ENCODE assay signal across 8 cellular contexts in the genomic region with DNA sequence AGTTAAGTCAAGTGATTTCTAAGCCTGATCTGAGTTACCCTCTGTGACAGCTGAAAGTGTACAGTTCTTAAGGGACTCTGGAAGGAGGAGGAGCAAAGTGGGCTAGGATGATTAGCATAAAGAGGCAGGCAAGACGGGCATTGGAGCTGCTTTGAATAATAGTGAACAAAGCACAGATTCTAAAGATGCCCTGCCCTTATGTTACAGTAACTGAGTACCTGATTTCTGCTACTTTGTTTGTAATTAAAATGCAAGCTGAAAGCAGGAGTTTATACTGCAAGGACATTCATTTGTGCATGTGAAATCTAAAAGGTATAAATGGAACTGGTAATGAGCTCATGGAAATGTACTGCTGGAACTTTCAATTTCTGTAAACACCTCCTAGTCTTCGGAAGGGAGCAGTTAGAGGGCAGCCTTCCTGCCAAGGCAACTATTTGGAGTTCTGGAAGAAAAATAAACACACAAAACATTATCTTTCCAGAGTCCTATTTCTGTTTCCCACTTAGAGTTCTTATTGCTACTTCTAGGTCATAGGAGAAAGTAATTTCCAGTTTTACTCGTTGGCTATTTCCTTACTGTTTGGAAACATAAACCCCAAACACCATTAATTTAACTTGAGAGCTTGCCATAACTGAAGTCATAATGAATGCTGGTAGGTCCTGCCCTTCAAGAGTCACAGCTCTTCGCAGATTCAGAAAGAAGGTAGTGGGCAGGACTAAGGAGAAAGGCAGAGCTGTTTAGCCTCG. TPM values are rescaled to one million over a fixed set of nuclear protein-coding genes. Genes with fewer than 3 reads are reported as not detected.
DNase-seq lines count a peak whose midpoint lies in the region; ATAC-seq and TF ChIP-seq lines count a peak whose summit lies in the region.

Gene RANBP3L, minus strand, starts transcription at position 45 of the 746 bp plus-strand sequence. CDS start 486 bp downstream, outside the sequence.

- H3K4me1 ChIP-seq in A673 (ENCODE audit: insufficient read depth, low read length, poor library complexity, severe bottlenecking), result peaks cover 10% of the 10 kb centered on the region
- H3K4me1 ChIP-seq in adipocyte (ENCODE audit: control insufficient read depth, insufficient read depth, low read length), result peaks cover 69% of the 10 kb centered on the region

- intact Hi-C loops in A673 (cut with micrococcal nuclease; ENCODE audit: unreplicated experiment), result no loop called here

- H3K36me3 ChIP-seq in A673 (ENCODE audit: insufficient read depth, low read length, poor library complexity, severe bottlenecking), result no peaks in the 10 kb centered on the region
- H3K36me3 ChIP-seq in adipocyte (ENCODE audit: control insufficient read depth, insufficient read depth, low read length, severe bottlenecking), result no peaks in the 10 kb centered on the region

- CTCF ChIA-PET in A673 (lab: Charles Lee), result interaction anchor here (1.1 kb wide), 1 partner anchor 223 kb away, joined by 3 read pairs; no protein-coding TSS in a partner anchor

- no peaks in the 10 kb centered on the region for H3K9me3 ChIP-seq in A673 (ENCODE audit: low read depth, low read length, poor library complexity, severe bottlenecking)
- H3K9me3 ChIP-seq in adipocyte (ENCODE audit: control insufficient read depth, low read length), result no peaks in the 10 kb centered on the region

- no peaks in the 10 kb centered on the region for H3K27me3 Mint-ChIP-seq in stimulated activated naive B cell treated with anti-CD40 and anti-IgM and Interleukin-4, amounts not matched to agents 10 μg/mL and 1 μg/mL and 100 μg/mL, for 72 hours

- no peak within 1 kb of the TSS for H3K27ac Mint-ChIP-seq in stimulated activated naive B cell treated with anti-CD40 and anti-IgM and Interleukin-4, amounts not matched to agents 10 μg/mL and 1 μg/mL and 100 μg/mL, for 72 hours

- ATAC-seq in HG02798 (IDR thresholded peaks at IDR 0.05; ENCODE audit: poor library complexity, unreplicated experiment) (peak; percentile 80), GM19455 (IDR thresholded peaks at IDR 0.05; ENCODE audit: unreplicated experiment) (no peak)
- peak; percentile 80 for ATAC-seq in stimulated activated naive B cell treated with anti-CD40 and anti-IgM and Interleukin-4, amounts not matched to agents 10 μg/mL and 1 μg/mL and 100 μg/mL, for 72 hours (replicated peaks)

- no peak within 1 kb of the TSS for H3K27ac ChIP-seq in A673 (ENCODE audit: low read depth, low read length, poor library complexity, severe bottlenecking)

- POLR2A ChIA-PET in A673 (lab: Charles Lee; ENCODE audit: low non-redundant PET), result no interaction called here

- peak; percentile 63 for DNase-seq in A673 (ENCODE audit: low spot score)
- peak; percentile 68 for DNase-seq in adipocyte (ENCODE audit: low read depth)
- DNase-seq in iris pigment epithelial cell (ENCODE audit: low read depth), result peak; percentile 47
- DNase-seq in stimulated activated naive B cell treated with anti-CD40 and anti-IgM and Interleukin-4, amounts not matched to agents 10 μg/mL and 1 μg/mL and 100 μg/mL, for 72 hours, result no peak
- DNase-seq in effector CD8-positive, alpha-beta T cell (lab: John Stamatoyannopoulos, UW), result no peak
- DNase-seq in activated CD4-positive, CD25-positive, alpha-beta regulatory T cell (lab: John Stamatoyannopoulos, UW), result no peak

- H3K9ac ChIP-seq in adipocyte (ENCODE audit: low read length), result peak within 1 kb of the TSS; percentile 72

- no peaks in the 10 kb centered on the region for H3K27me3 ChIP-seq in A673 (replicated peaks; ENCODE audit: insufficient read depth, low read depth, low read length, poor library complexity)
- no peaks in the 10 kb centered on the region for H3K27me3 ChIP-seq in adipocyte (replicated peaks; ENCODE audit: control insufficient read depth, insufficient read depth, low read length)

- no peak for TF ChIP-seq CTCF in A673 (conservative IDR thresholded peaks at IDR 0.05; ENCODE audit: low read depth, low read length)

- no peaks in the 10 kb centered on the region for H3K9me3 Mint-ChIP-seq in stimulated activated naive B cell treated with anti-CD40 and anti-IgM and Interleukin-4, amounts not matched to agents 10 μg/mL and 1 μg/mL and 100 μg/mL, for 72 hours

- no peaks in the 10 kb centered on the region for H3K36me3 Mint-ChIP-seq in stimulated activated naive B cell treated with anti-CD40 and anti-IgM and Interleukin-4, amounts not matched to agents 10 μg/mL and 1 μg/mL and 100 μg/mL, for 72 hours

- H3K4me3 ChIP-seq in A673 (ENCODE audit: low read depth, low read length, poor library complexity, severe bottlenecking) (peak within 1 kb of the TSS; percentile 15), adipocyte (ENCODE audit: low read length) (peak within 1 kb of the TSS; percentile 79)

- peak within 1 kb of the TSS; percentile 0 to 16 for H3K4me3 Mint-ChIP-seq in stimulated activated naive B cell treated with anti-CD40 and anti-IgM and Interleukin-4, amounts not matched to agents 10 μg/mL and 1 μg/mL and 100 μg/mL, for 72 hours

- no TSS peak for BruUV-seq in A673 (replicated peaks; lab: Mats Ljungman, UMichigan)

- peaks cover 0 to 13% of the 10 kb centered on the region in 2 donors for H3K4me1 Mint-ChIP-seq in stimulated activated naive B cell treated with anti-CD40 and anti-IgM and Interleukin-4, amounts not matched to agents 10 μg/mL and 1 μg/mL and 100 μg/mL, for 72 hours

RNA-seq across cellular contexts. Expression of gene RANBP3L, which starts in this region (rescaled TPM):
- total RNA-seq in A673 (2021), result not detected in 2 replicates

Comparison
In these comparisons a context has a peak if more than half of its experiments do, and no peak if none do; other contexts are left out.
1. Peak in DNase-seq and H3K4me3 ChIP-seq in A673; RNA of the gene not detected or under 1 TPM.
2. DNase-seq: peak in adipocyte (single experiment) and iris pigment epithelial cell (single experiment); none in stimulated activated naive B cell treated with anti-CD40 and anti-IgM and Interleukin-4, amounts not matched to agents 10 μg/mL and 1 μg/mL and 100 μg/mL, for 72 hours (single experiment), effector CD8-positive, alpha-beta T cell (single experiment) and activated CD4-positive, CD25-positive, alpha-beta regulatory T cell (0 of 4).